19 cellular contexts compared by ENCODE assay signal in genomic region chr2:112658301-112658700, GRCh38. TPM values are rescaled to one million over a fixed set of nuclear protein-coding genes. Genes with fewer than 3 reads are reported as not detected.
DNase-seq lines count a peak whose midpoint lies in the region; ATAC-seq and TF ChIP-seq lines count a peak whose summit lies in the region.
"Had no signal": no experiment of that assay in that cellular context is flagged by ENCODE, and none has a peak within 500 bp of the region (broad histone marks: within the 10 kb centered on the region; RNA-seq: fewer than 3 reads in every experiment).

No MANE protein-coding gene starts in this region.

- no peak for TF ChIP-seq CTCF in DND-41 (IDR thresholded peaks at IDR 0.05; ENCODE audit: borderline replicate concordance, extremely low read depth, low read length, poor library complexity, severe bottlenecking)
- no peak for TF ChIP-seq CTCF in fibroblast of the aortic adventitia (IDR thresholded peaks at IDR 0.05; ENCODE audit: insufficient read depth, low read length)
- TF ChIP-seq CTCF in BE2C (IDR thresholded peaks at IDR 0.05; ENCODE audit: low read depth, low read length), result no peak

- H3K27ac ChIP-seq in ACC112 (ENCODE audit: low read depth, low read length) (peak overlapping the region; percentile 69), DND-41 (ENCODE audit: low read length) (no peak overlapping the region)
- H3K27ac ChIP-seq: KMS-11, right atrium auricular region, thoracic aorta, VCaP had no signal

- H3K36me3 Mint-ChIP-seq in activated CD4-positive, alpha-beta memory T cell treated with anti-CD3 and anti-CD28 coated beads, Interleukin-2, amount 10 ng/mL, durations not matched to agents 7 days and 5 days (ENCODE audit: low read depth), result peaks cover 87% of the 10 kb centered on the region

- peaks cover 62% of the 10 kb centered on the region for H3K4me1 ChIP-seq in ACC112 (ENCODE audit: control insufficient read depth, insufficient read depth, low read length, unreplicated experiment)
- H3K4me1 ChIP-seq in DND-41 (ENCODE audit: insufficient read depth, low read length), result peaks cover 12% of the 10 kb centered on the region
- H3K4me1 ChIP-seq in BE2C, result no peaks in the 10 kb centered on the region
- H3K4me1 ChIP-seq: right atrium auricular region had no signal

- H2AFZ ChIP-seq in ACC112 (ENCODE audit: low read length, unreplicated experiment) (no peak overlapping the region), DND-41 (ENCODE audit: low read depth, low read length) (no peak overlapping the region)
- H2AFZ ChIP-seq: GM23338 had no signal

- H3K27ac Mint-ChIP-seq in activated CD4-positive, alpha-beta memory T cell treated with anti-CD3 and anti-CD28 coated beads, Interleukin-2, amount 10 ng/mL, durations not matched to agents 7 days and 5 days, result peak overlapping the region; percentile 71

- POLR2A ChIA-PET in activated CD4-positive, alpha-beta memory T cell treated with anti-CD3 and anti-CD28 coated beads, Interleukin-2, amount 10 ng/mL, durations not matched to agents 7 days and 5 days (lab: Charles Lee), result interaction anchor here (0.8 to 8.6 kb wide), 14 partner anchors 8 to 68 kb away, joined by 3 to 73 read pairs (median 5); partner anchors contain the start of gene SLC20A1

- H3K4me3 ChIP-seq in ACC112 (ENCODE audit: low read depth, low read length) (no peak overlapping the region), DND-41 (ENCODE audit: low read depth in 1 of 2, low read length in 2 of 2) (no peak overlapping the region), fibroblast of the aortic adventitia (ENCODE audit: low read depth, low read length) (no peak overlapping the region), BE2C (ENCODE audit: low read depth, low read length) (no peak overlapping the region)
- H3K4me3 ChIP-seq: GM23338, right atrium auricular region, thoracic aorta had no signal

- CTCF ChIA-PET in activated CD4-positive, alpha-beta memory T cell treated with anti-CD3 and anti-CD28 coated beads, Interleukin-2, amount 10 ng/mL, durations not matched to agents 7 days and 5 days (lab: Charles Lee), result interaction anchor here (0.5 to 1.4 kb wide), 4 partner anchors 32 to 68 kb away, joined by 3 to 9 read pairs (median 4); no protein-coding TSS in a partner anchor

- H3K79me2 ChIP-seq in ACC112 (ENCODE audit: control insufficient read depth, insufficient read depth, low read length, unreplicated experiment) (peaks cover 50% of the 10 kb centered on the region), DND-41 (ENCODE audit: insufficient read depth, low read length) (peaks cover 61% of the 10 kb centered on the region)

- H3K27me3 Mint-ChIP-seq in activated CD4-positive, alpha-beta memory T cell treated with anti-CD3 and anti-CD28 coated beads, Interleukin-2, amount 10 ng/mL, durations not matched to agents 7 days and 5 days, result no peaks in the 10 kb centered on the region

- no peak for DNase-seq in DND-41
- no peak for DNase-seq in activated CD4-positive, alpha-beta memory T cell treated with anti-CD3 and anti-CD28 coated beads, Interleukin-2, amount 10 ng/mL, durations not matched to agents 7 days and 5 days
- DNase-seq in fibroblast of the aortic adventitia (ENCODE audit: low read depth), result peak; percentile 47
- DNase-seq in BE2C, result no peak
- no peak for DNase-seq in LoVo (ENCODE audit: low spot score)
- DNase-seq in SIG-M5 (lab: John Stamatoyannopoulos, UW), result no peak
- DNase-seq: activated CD8-positive, alpha-beta memory T cell treated with anti-CD3 and anti-CD28 coated beads for 24 hours; activated effector memory CD4-positive, alpha-beta T cell treated with anti-CD3 and anti-CD28 coated beads, Interleukin-2, amount 50 U/mL, for 16 hours; anterior cingulate cortex; NCI-H1930; NCI-H446; occipital lobe; stimulated activated CD4-positive, alpha-beta T cell treated with anti-CD3 and anti-CD28 coated beads, Interleukin-15, amount 100 ng/mL, for 24 hours had no signal

- H3K4me1 Mint-ChIP-seq in activated CD4-positive, alpha-beta memory T cell treated with anti-CD3 and anti-CD28 coated beads, Interleukin-2, amount 10 ng/mL, durations not matched to agents 7 days and 5 days, result peaks cover 75% of the 10 kb centered on the region
- H3K4me1 Mint-ChIP-seq: GM23338 had no signal

- no peaks in the 10 kb centered on the region for H3K9me3 Mint-ChIP-seq in activated CD4-positive, alpha-beta memory T cell treated with anti-CD3 and anti-CD28 coated beads, Interleukin-2, amount 10 ng/mL, durations not matched to agents 7 days and 5 days
- H3K9me3 Mint-ChIP-seq: GM23338 had no signal

- no peaks in the 10 kb centered on the region for H3K27me3 ChIP-seq in ACC112 (ENCODE audit: insufficient read depth, low read length)
- H3K27me3 ChIP-seq in DND-41 (ENCODE audit: insufficient read depth, low read length, poor library complexity), result no peaks in the 10 kb centered on the region
- no peaks in the 10 kb centered on the region for H3K27me3 ChIP-seq in BE2C
- H3K27me3 ChIP-seq: right atrium auricular region had no signal

- no peak for ATAC-seq in DND-41 (ENCODE audit: insufficient read depth, low read depth)
- ATAC-seq: GM23338 had no signal

- no peaks in the 10 kb centered on the region for H3K9me3 ChIP-seq in DND-41 (ENCODE audit: insufficient read depth, low read length, severe bottlenecking)
- H3K9me3 ChIP-seq in BE2C, result no peaks in the 10 kb centered on the region
- H3K9me3 ChIP-seq: right atrium auricular region, thoracic aorta had no signal

- H3K9ac ChIP-seq in DND-41 (ENCODE audit: low read depth, low read length), result no peak overlapping the region
- H3K9ac ChIP-seq: KMS-11 had no signal

- peaks cover 75% of the 10 kb centered on the region for H3K36me3 ChIP-seq in ACC112 (ENCODE audit: insufficient read depth, low read length)
- H3K36me3 ChIP-seq in DND-41 (ENCODE audit: insufficient read depth, low read length), result peaks cover 94% of the 10 kb centered on the region
- H3K36me3 ChIP-seq in BE2C, result peaks cover 63% of the 10 kb centered on the region

- H3K4me2 ChIP-seq in DND-41 (ENCODE audit: insufficient read depth, low read length), result 0 out of 2 replicates have a peak overlapping the region, but pooled peaks have one; percentile 2
- H3K4me2 ChIP-seq: GM23338, KMS-11 had no signal

- no peak overlapping the region for H3K4me3 Mint-ChIP-seq in activated CD4-positive, alpha-beta memory T cell treated with anti-CD3 and anti-CD28 coated beads, Interleukin-2, amount 10 ng/mL, durations not matched to agents 7 days and 5 days
- H3K4me3 Mint-ChIP-seq: GM23338 had no signal

- H4K20me1 ChIP-seq in DND-41 (ENCODE audit: insufficient read depth, low read length), result peaks cover 33% of the 10 kb centered on the region; the same call in 1 of the 2 replicates

RNA-seq across cellular contexts. Expression of gene SLC20A1, which starts 12.6 kb away (rescaled TPM):
- total RNA-seq in activated CD4-positive, alpha-beta memory T cell treated with anti-CD3 and anti-CD28 coated beads, Interleukin-2, amount 10 ng/mL, durations not matched to agents 7 days and 5 days, result 100 to 1,000 TPM; 152 to 158 TPM
- total RNA-seq in fibroblast of the aortic adventitia (ENCODE audit: low replicate concordance), result 127 and 134 TPM in 2 replicates
- polyA plus RNA-seq in BE2C (2012; ENCODE audit: insufficient read depth, insufficient read length, low read depth), result 24.0 TPM
